In the genomic region with DNA sequence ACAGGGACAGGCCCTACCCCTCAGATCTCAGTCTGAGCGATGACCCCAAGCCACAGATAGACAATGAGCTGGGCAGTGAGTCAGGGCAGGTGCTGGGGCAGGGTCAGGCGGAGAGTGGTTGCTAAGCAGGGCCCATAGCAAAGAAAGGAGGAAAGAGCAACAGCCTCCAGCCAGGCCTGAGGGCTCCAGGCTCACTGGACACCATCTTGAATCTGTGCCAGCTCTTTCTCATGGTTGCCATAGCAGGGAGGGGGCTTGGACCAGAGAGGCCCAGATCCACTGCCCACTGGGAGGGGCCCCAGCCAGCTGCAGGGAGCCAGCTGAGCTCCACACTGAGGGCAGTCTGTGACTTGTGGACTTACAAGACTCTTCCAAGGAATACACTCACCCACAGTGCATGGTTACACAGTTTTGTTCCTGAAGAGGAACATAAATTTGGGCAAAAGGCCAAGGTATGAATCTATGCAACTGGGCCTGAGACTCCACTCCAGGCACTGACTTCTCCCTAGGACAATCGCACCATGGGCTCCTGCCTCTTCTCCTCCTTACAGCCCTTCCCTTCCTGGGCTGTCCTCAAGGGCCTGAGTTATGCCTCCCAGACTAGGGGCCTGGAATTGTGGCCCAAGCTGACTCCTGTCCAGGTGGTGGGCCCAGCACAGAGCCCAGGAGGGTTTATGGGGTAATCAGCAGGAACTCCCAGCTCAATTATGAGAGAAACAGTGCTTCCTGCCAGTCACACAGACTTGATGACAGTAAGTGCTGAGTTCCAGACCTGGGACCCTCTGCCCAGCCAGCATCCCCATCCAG, we compare ENCODE assay signal across 9 cellular contexts. TPM values are rescaled to one million over a fixed set of nuclear protein-coding genes. Genes with fewer than 3 reads are reported as not detected.
DNase-seq lines count a peak whose midpoint lies in the region; ATAC-seq, FAIRE-seq and TF ChIP-seq lines count a peak whose summit lies in the region.
"Had no signal": no experiment of that assay in that cellular context is flagged by ENCODE, and none has a peak within 500 bp of the region (broad histone marks: within the 10 kb centered on the region; RNA-seq: fewer than 3 reads in every experiment).

No MANE protein-coding gene starts in this region.

- 92% methylated on average over 3 of the region's 3 CpGs for WGBS in A549 (ENCODE audit: missing lambda C conversion rate)
- WGBS in lung, 2 donors: 67 to 68% methylated on average over 3 of the region's 3 CpGs

- no peaks in the 10 kb centered on the region for H3K9me3 ChIP-seq in A549
- H3K9me3 ChIP-seq in Loucy (ENCODE audit: insufficient read depth, low read depth, low read length): no peaks in the 10 kb centered on the region
- H3K9me3 ChIP-seq in lung (ENCODE audit: control insufficient read depth in 2 of 2, insufficient read depth in 1 of 2, low read length in 1 of 2): no peaks in the 10 kb centered on the region

- H3K27me3 ChIP-seq in Loucy (ENCODE audit: insufficient read depth, low read length, poor library complexity, severe bottlenecking): no peaks in the 10 kb centered on the region
- H3K27me3 ChIP-seq in lung (ENCODE audit: control insufficient read depth, insufficient read depth): no peaks in the 10 kb centered on the region

- no peak for FAIRE-seq in A549 (lab: Jason Lieb, UNC)
- FAIRE-seq: endometrium had no signal

- no peaks in the 10 kb centered on the region for H3F3A ChIP-seq in Loucy (ENCODE audit: low read depth)

- H3K27ac Mint-ChIP-seq in chondrocyte (ENCODE audit: unreplicated experiment): peak overlapping the region; percentile 96
- H3K27ac Mint-ChIP-seq in activated CD4-positive, alpha-beta memory T cell treated with anti-CD3 and anti-CD28 coated beads, Interleukin-2, amount 10 ng/mL, durations not matched to agents 7 days and 5 days: no peak overlapping the region

- no peaks in the 10 kb centered on the region for H3K27me3 Mint-ChIP-seq in chondrocyte (ENCODE audit: low read depth)
- no peaks in the 10 kb centered on the region for H3K27me3 Mint-ChIP-seq in activated CD4-positive, alpha-beta memory T cell treated with anti-CD3 and anti-CD28 coated beads, Interleukin-2, amount 10 ng/mL, durations not matched to agents 7 days and 5 days

- H3K4me3 Mint-ChIP-seq in chondrocyte (ENCODE audit: unreplicated experiment): no peak overlapping the region
- H3K4me3 Mint-ChIP-seq in activated CD4-positive, alpha-beta memory T cell treated with anti-CD3 and anti-CD28 coated beads, Interleukin-2, amount 10 ng/mL, durations not matched to agents 7 days and 5 days: no peak overlapping the region

- no peaks in the 10 kb centered on the region for H3K9me2 ChIP-seq in Loucy (replicated peaks; ENCODE audit: low read depth, low read length)

- no peaks in the 10 kb centered on the region for H3K36me3 ChIP-seq in Loucy (ENCODE audit: insufficient read depth, low read length)
- H3K36me3 ChIP-seq in lung (ENCODE audit: control insufficient read depth in 2 of 2, insufficient read depth in 2 of 2, low read length in 2 of 2): no peaks in the 10 kb centered on the region

- H3K36me3 Mint-ChIP-seq in chondrocyte (ENCODE audit: low read depth): no peaks in the 10 kb centered on the region
- H3K36me3 Mint-ChIP-seq in activated CD4-positive, alpha-beta memory T cell treated with anti-CD3 and anti-CD28 coated beads, Interleukin-2, amount 10 ng/mL, durations not matched to agents 7 days and 5 days (ENCODE audit: low read depth): no peaks in the 10 kb centered on the region

- TF ChIP-seq POLR2A in A549 (IDR thresholded peaks at IDR 0.05; ENCODE audit: low read length): no peak

- ATAC-seq in A549 (peak; percentile 3 to 29; a peak in 3 of 6 replicates), lung (ENCODE audit: insufficient read depth, low FRiP score) (peak; percentile 70), GM21528 (IDR thresholded peaks at IDR 0.05; ENCODE audit: low FRiP score, unreplicated experiment) (no peak)
- no peak for ATAC-seq in activated CD4-positive, CD25-positive, alpha-beta regulatory T cell treated with anti-CD3 and anti-CD28 coated beads, Interleukin-2, amount 50 U/mL, for 24 hours

- TF ChIP-seq RAD21 in A549 (conservative IDR thresholded peaks at IDR 0.05 in 1 of 2, IDR thresholded peaks at IDR 0.05 in 1 of 2): no peak

- peak overlapping the region; percentile 12 for H3K9ac ChIP-seq in Loucy (ENCODE audit: low read depth, low read length, poor library complexity, severe bottlenecking)

- no peak for TF ChIP-seq EP300 in A549 (IDR thresholded peaks at IDR 0.05)

- DNase-seq in A549 (ENCODE audit: low read depth in 1 of 2, low spot score in 1 of 2) (peak in 1 of 2 experiments; percentile 33), chondrocyte (ENCODE audit: low spot score) (peak; percentile 94), lung (ENCODE audit: low spot score) (no peak), NCI-H1092 (lab: John Stamatoyannopoulos, UW) (no peak)
- no peak for DNase-seq in activated CD4-positive, alpha-beta memory T cell treated with anti-CD3 and anti-CD28 coated beads, Interleukin-2, amount 10 ng/mL, durations not matched to agents 7 days and 5 days

- H4K20me1 ChIP-seq in Loucy (ENCODE audit: insufficient read depth, low read length, poor library complexity, severe bottlenecking): no peaks in the 10 kb centered on the region

- H3K4me1 Mint-ChIP-seq in chondrocyte (ENCODE audit: low read depth): peaks cover 42% of the 10 kb centered on the region
- H3K4me1 Mint-ChIP-seq in activated CD4-positive, alpha-beta memory T cell treated with anti-CD3 and anti-CD28 coated beads, Interleukin-2, amount 10 ng/mL, durations not matched to agents 7 days and 5 days: peaks cover 25% of the 10 kb centered on the region

- H3K4me2 ChIP-seq in A549 (peak overlapping the region; percentile 32; the same call in 1 of the 3 replicates), Loucy (ENCODE audit: low read depth, low read length, poor library complexity, severe bottlenecking) (no peak overlapping the region)

- no peak overlapping the region for H3K4me3 ChIP-seq in A549
- no peak overlapping the region for H3K4me3 ChIP-seq in Loucy (ENCODE audit: low read length, poor library complexity, severe bottlenecking)
- H3K4me3 ChIP-seq in lung: no peak overlapping the region

- POLR2A ChIA-PET in A549 (lab: Yijun Ruan, JAX): interaction anchor here (1.1 kb wide), 1 partner anchor 25 kb away, joined by 3 read pairs; no protein-coding TSS in a partner anchor
- POLR2A ChIA-PET in activated CD4-positive, alpha-beta memory T cell treated with anti-CD3 and anti-CD28 coated beads, Interleukin-2, amount 10 ng/mL, durations not matched to agents 7 days and 5 days (lab: Charles Lee): interaction anchor here (1.0 to 1.3 kb wide), 2 partner anchors 10 to 16 kb away, joined by 3 to 7 read pairs; no protein-coding TSS in a partner anchor

- peaks cover 21% of the 10 kb centered on the region for H3K4me1 ChIP-seq in A549
- peaks cover 27% of the 10 kb centered on the region for H3K4me1 ChIP-seq in Loucy (ENCODE audit: insufficient read depth, low read length, poor library complexity, severe bottlenecking)
- H3K4me1 ChIP-seq in lung (ENCODE audit: control insufficient read depth in 2 of 2, insufficient read depth in 2 of 2, low read length in 2 of 2): peaks cover 0 to 16% of the 10 kb centered on the region in 2 donors

- H3K9me3 Mint-ChIP-seq in chondrocyte (ENCODE audit: low read depth): peaks cover 5% of the 10 kb centered on the region
- H3K9me3 Mint-ChIP-seq in activated CD4-positive, alpha-beta memory T cell treated with anti-CD3 and anti-CD28 coated beads, Interleukin-2, amount 10 ng/mL, durations not matched to agents 7 days and 5 days: no peaks in the 10 kb centered on the region

- CTCF ChIA-PET in A549 (lab: Yijun Ruan, JAX): interaction anchor here (0.5 to 15.7 kb wide), 9 partner anchors 11 to 382 kb away, joined by 3 to 185 read pairs (median 6); no protein-coding TSS in a partner anchor
- CTCF ChIA-PET in activated CD4-positive, alpha-beta memory T cell treated with anti-CD3 and anti-CD28 coated beads, Interleukin-2, amount 10 ng/mL, durations not matched to agents 7 days and 5 days (lab: Charles Lee): interaction anchor here (2.6 kb wide), 1 partner anchor 81 kb away, joined by 12 read pairs; no protein-coding TSS in a partner anchor

- TF ChIP-seq CTCF in A549 (IDR thresholded peaks at IDR 0.05) (no peak), Loucy (conservative IDR thresholded peaks at IDR 0.05; ENCODE audit: low read length) (no peak), chondrocyte (IDR thresholded peaks at IDR 0.05) (no peak), lung (IDR thresholded peaks at IDR 0.05; ENCODE audit: control extremely low read depth, extremely low read depth) (no peak)

- no peaks in the 10 kb centered on the region for H3K79me2 ChIP-seq in Loucy (ENCODE audit: insufficient read depth, low read length)

- peak overlapping the region; percentile 64 to 79 for H3K27ac ChIP-seq in A549
- peak overlapping the region in 1 of 2 donors; percentile 68 for H3K27ac ChIP-seq in lung (ENCODE audit: low read depth in 1 of 2, low read length in 1 of 2)

- no peak overlapping the region for H2AFZ ChIP-seq in Loucy (ENCODE audit: low read length)

TF ChIP-seq in A549, 52 proteins besides CTCF, POLR2A, EP300 and RAD21:
- no peak for TF ChIP-seq JUN (IDR thresholded peaks at IDR 0.05)

RNA-seq across cellular contexts. Expression of a gene that starts 59.9 kb away (rescaled TPM):
- 0.98 and 1.4 TPM in 2 replicates for polyA plus RNA-seq in A549 (2011; rRNA removed)
- 0.58 and 0.63 TPM in 2 replicates for polyA plus RNA-seq in A549 (2012; cell fraction: cytosol; rRNA removed)
- polyA plus RNA-seq in A549 (2012; cell fraction: nucleus; rRNA removed): 1.3 and 1.5 TPM in 2 replicates
- 1.2 to 2.4 TPM (median 1.7 TPM) in 3 replicates for polyA plus RNA-seq in A549 (2017; fragmentation: RNase III; extraction: RNeasy Plus Mini Kit Qiagen cat#74134 plus additional on column Dnase treatment)
- polyA minus RNA-seq in A549 (2011; rRNA and poly(A)+ RNA removed): 0.83 and 1.4 TPM in 2 replicates
- 3.1 to 4.1 TPM (median 3.7 TPM) in 3 replicates for total RNA-seq in chondrocyte
- 1 to 10 TPM in 1 of 2 donors, under 1 TPM in 1; 0.31 to 3.2 TPM for total RNA-seq in lung
- under 1 TPM; 0.16 to 0.20 TPM for polyA plus RNA-seq in lung
- total RNA-seq in activated CD4-positive, alpha-beta memory T cell treated with anti-CD3 and anti-CD28 coated beads, Interleukin-2, amount 10 ng/mL, durations not matched to agents 7 days and 5 days: not detected

Comparison
In these comparisons a context has a peak if more than half of its experiments do, and no peak if none do; other contexts are left out.
1. ATAC-seq: peak in A549 (2 of 2) and lung (single experiment); none in activated CD4-positive, CD25-positive, alpha-beta regulatory T cell treated with anti-CD3 and anti-CD28 coated beads, Interleukin-2, amount 50 U/mL, for 24 hours (0 of 2) and GM21528 (single experiment).